ENCODE assay signal across 9 cellular contexts in the genomic region with DNA sequence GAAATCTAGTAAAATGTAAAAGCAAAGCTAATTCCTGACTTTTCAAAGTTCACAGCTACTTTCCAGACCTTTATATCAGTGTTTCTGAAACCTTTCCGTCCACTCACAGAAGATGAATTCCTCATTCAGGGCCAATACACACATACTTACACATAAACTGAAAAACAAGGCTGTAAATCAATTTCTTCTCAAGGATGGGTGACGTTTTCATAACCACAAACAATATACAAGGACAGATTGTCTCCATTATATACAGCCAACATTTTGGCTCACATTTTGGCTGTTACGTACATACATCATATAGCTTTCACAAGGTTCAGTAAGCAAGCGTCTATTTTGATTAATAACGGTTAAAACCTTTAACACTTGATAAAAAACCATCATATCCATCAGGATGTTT. TPM values are rescaled to one million over a fixed set of nuclear protein-coding genes. Genes with fewer than 3 reads are reported as not detected.
DNase-seq lines count a peak whose midpoint lies in the region; ATAC-seq and TF ChIP-seq lines count a peak whose summit lies in the region.
"Had no signal": no experiment of that assay in that cellular context is flagged by ENCODE, and none has a peak within 500 bp of the region (broad histone marks: within the 10 kb centered on the region; RNA-seq: fewer than 3 reads in every experiment).

No MANE protein-coding gene starts in this region.

- CTCF ChIA-PET in naive thymus-derived CD4-positive, alpha-beta T cell (lab: Charles Lee): interaction anchor here (1.5 kb wide), 1 partner anchor 49 kb away, joined by 6 read pairs; no protein-coding TSS in a partner anchor

- peak overlapping the region; percentile 95 to 99 (median 98) for H3K4me3 Mint-ChIP-seq in CD4-positive, CD25-positive, alpha-beta regulatory T cell
- H3K4me3 Mint-ChIP-seq in central memory CD8-positive, alpha-beta T cell: peak overlapping the region; percentile 86
- peak overlapping the region; percentile 92 to 98 (median 96) for H3K4me3 Mint-ChIP-seq in naive thymus-derived CD4-positive, alpha-beta T cell

- H3K4me3 ChIP-seq in CD4-positive, CD25-positive, alpha-beta regulatory T cell (ENCODE audit: low read depth, low read length): peak overlapping the region; percentile 95
- no peak overlapping the region for H3K4me3 ChIP-seq in KMS-11 (IDR thresholded peaks at IDR 0.05; ENCODE audit: insufficient read depth, low read depth, low read length)
- peak overlapping the region; percentile 88 for H3K4me3 ChIP-seq in naive thymus-derived CD4-positive, alpha-beta T cell (ENCODE audit: low read length)

- peaks cover 59% of the 10 kb centered on the region for H3K79me2 ChIP-seq in KMS-11 (ENCODE audit: insufficient read depth, low read depth)

- intact Hi-C loops in naive thymus-derived CD4-positive, alpha-beta T cell (cut with micrococcal nuclease): loop anchor here (2.0 to 10.0 kb wide), 8 partner anchors 15 to 1089 kb away; a partner anchor contains a TSS

- peak overlapping the region; percentile 95; the same call in 1 of the 2 replicates for H3K9ac ChIP-seq in KMS-11

- H3K27me3 Mint-ChIP-seq in CD4-positive, CD25-positive, alpha-beta regulatory T cell: peaks cover 4% of the 10 kb centered on the region
- no peaks in the 10 kb centered on the region for H3K27me3 Mint-ChIP-seq in central memory CD8-positive, alpha-beta T cell
- H3K27me3 Mint-ChIP-seq in naive thymus-derived CD4-positive, alpha-beta T cell: peaks cover 0 to 5% (median 0%) of the 10 kb centered on the region in 5 donors

- no peak overlapping the region for H3K27ac ChIP-seq in CD4-positive, CD25-positive, alpha-beta regulatory T cell (ENCODE audit: insufficient read depth, low read length, poor library complexity, severe bottlenecking)
- peak overlapping the region; percentile 94; the same call in 1 of the 2 replicates for H3K27ac ChIP-seq in KMS-11
- no peak overlapping the region for H3K27ac ChIP-seq in naive thymus-derived CD4-positive, alpha-beta T cell (ENCODE audit: low read depth, low read length)

- no peak for DNase-seq in CD4-positive, CD25-positive, alpha-beta regulatory T cell
- no peak for DNase-seq in central memory CD8-positive, alpha-beta T cell (ENCODE audit: low spot score in 2 of 2)
- no peak for DNase-seq in naive thymus-derived CD4-positive, alpha-beta T cell
- no peak for DNase-seq in SHP77 (lab: John Stamatoyannopoulos, UW)
- DNase-seq in NCI-H128 (lab: John Stamatoyannopoulos, UW; ENCODE audit: unreplicated experiment): no peak
- DNase-seq in SKM-1 treated with dmso at 0.1 percent for 144 hours (lab: John Stamatoyannopoulos, UW; ENCODE audit: unreplicated experiment): no peak

- H3K27ac Mint-ChIP-seq in CD4-positive, CD25-positive, alpha-beta regulatory T cell: peak overlapping the region; percentile 7 to 94 (median 93)
- no peak overlapping the region for H3K27ac Mint-ChIP-seq in central memory CD8-positive, alpha-beta T cell (ENCODE audit: low read depth)
- peak overlapping the region; percentile 9 to 96 (median 90) for H3K27ac Mint-ChIP-seq in naive thymus-derived CD4-positive, alpha-beta T cell

- POLR2A ChIA-PET in naive thymus-derived CD4-positive, alpha-beta T cell (lab: Charles Lee): interaction anchor here (1.1 to 3.3 kb wide), 3 partner anchors 64 to 775 kb away, joined by 3 to 16 read pairs (median 15); a partner anchor contains a TSS

- peaks cover 37 to 58% (median 43%) of the 10 kb centered on the region in 4 donors for H3K4me1 Mint-ChIP-seq in CD4-positive, CD25-positive, alpha-beta regulatory T cell
- H3K4me1 Mint-ChIP-seq in central memory CD8-positive, alpha-beta T cell: peaks cover 45% of the 10 kb centered on the region
- peaks cover 30 to 60% (median 54%) of the 10 kb centered on the region in 7 donors for H3K4me1 Mint-ChIP-seq in naive thymus-derived CD4-positive, alpha-beta T cell

- ATAC-seq in CD4-positive, CD25-positive, alpha-beta regulatory T cell (ENCODE audit: low read depth in 2 of 2): no peak
- no peak for ATAC-seq in central memory CD8-positive, alpha-beta T cell (replicated peaks; ENCODE audit: extremely low read depth, poor library complexity, severe bottlenecking)
- no peak for ATAC-seq in naive thymus-derived CD4-positive, alpha-beta T cell
- no peak for ATAC-seq in GM21786 (IDR thresholded peaks at IDR 0.05; ENCODE audit: unreplicated experiment)
- ATAC-seq: gastroesophageal sphincter had no signal

- H3K36me3 ChIP-seq in CD4-positive, CD25-positive, alpha-beta regulatory T cell (ENCODE audit: control insufficient read depth, insufficient read depth, low read length): no peaks in the 10 kb centered on the region
- no peaks in the 10 kb centered on the region for H3K36me3 ChIP-seq in KMS-11 (ENCODE audit: insufficient read depth)
- peaks cover 0 to 6% (median 0%) of the 10 kb centered on the region in 3 experiments for H3K36me3 ChIP-seq in naive thymus-derived CD4-positive, alpha-beta T cell (ENCODE audit: control insufficient read depth in 2 of 3, insufficient read depth in 3 of 3, low read length in 3 of 3)
- H3K36me3 ChIP-seq: gastroesophageal sphincter had no signal

- H4K20me1 ChIP-seq in KMS-11 (ENCODE audit: insufficient read depth): no peaks in the 10 kb centered on the region; the same call in 1 of the 2 replicates

- H3K27me3 ChIP-seq in CD4-positive, CD25-positive, alpha-beta regulatory T cell (ENCODE audit: control insufficient read depth, insufficient read depth, low read length): no peaks in the 10 kb centered on the region
- no peaks in the 10 kb centered on the region for H3K27me3 ChIP-seq in KMS-11 (ENCODE audit: insufficient read depth, low read depth)
- H3K27me3 ChIP-seq in naive thymus-derived CD4-positive, alpha-beta T cell (ENCODE audit: control insufficient read depth in 2 of 2, insufficient read depth in 2 of 2, low read length in 2 of 2): no peaks in the 10 kb centered on the region
- H3K27me3 ChIP-seq: gastroesophageal sphincter had no signal

- peaks cover 21% of the 10 kb centered on the region for H3K4me1 ChIP-seq in CD4-positive, CD25-positive, alpha-beta regulatory T cell (ENCODE audit: control insufficient read depth, insufficient read depth, low read length, poor library complexity, severe bottlenecking)
- peaks cover 18% of the 10 kb centered on the region for H3K4me1 ChIP-seq in KMS-11 (ENCODE audit: low read depth, poor library complexity, severe bottlenecking)
- H3K4me1 ChIP-seq in naive thymus-derived CD4-positive, alpha-beta T cell (ENCODE audit: control insufficient read depth in 2 of 2, insufficient read depth in 2 of 2, low read length in 2 of 2): peaks cover 11 to 16% of the 10 kb centered on the region in 2 donors

- no peaks in the 10 kb centered on the region for H3K9me3 ChIP-seq in CD4-positive, CD25-positive, alpha-beta regulatory T cell (ENCODE audit: control insufficient read depth in 2 of 2, low read length in 2 of 2)
- no peaks in the 10 kb centered on the region for H3K9me3 ChIP-seq in naive thymus-derived CD4-positive, alpha-beta T cell (ENCODE audit: control insufficient read depth in 2 of 3, low read length in 3 of 3)
- H3K9me3 ChIP-seq: gastroesophageal sphincter had no signal

- peaks cover 11% of the 10 kb centered on the region for H3K36me3 Mint-ChIP-seq in CD4-positive, CD25-positive, alpha-beta regulatory T cell
- H3K36me3 Mint-ChIP-seq in central memory CD8-positive, alpha-beta T cell (ENCODE audit: insufficient read depth): peaks cover 7% of the 10 kb centered on the region
- H3K36me3 Mint-ChIP-seq in naive thymus-derived CD4-positive, alpha-beta T cell: peaks cover 3 to 11% (median 8%) of the 10 kb centered on the region in 5 donors

- H3K4me2 ChIP-seq in KMS-11: peak overlapping the region; percentile 73

- H3K9me3 Mint-ChIP-seq in CD4-positive, CD25-positive, alpha-beta regulatory T cell: peaks cover 0 to 2% (median 0%) of the 10 kb centered on the region in 7 donors
- no peaks in the 10 kb centered on the region for H3K9me3 Mint-ChIP-seq in central memory CD8-positive, alpha-beta T cell
- H3K9me3 Mint-ChIP-seq in naive thymus-derived CD4-positive, alpha-beta T cell: peaks cover 0 to 3% (median 0%) of the 10 kb centered on the region in 11 donors

- no peak for TF ChIP-seq CTCF in KMS-11 (conservative IDR thresholded peaks at IDR 0.05; ENCODE audit: low read depth, low read length)

- H2AFZ ChIP-seq in KMS-11 (ENCODE audit: low read depth): no peak overlapping the region

RNA-seq across cellular contexts. Expression of a gene that starts 1.4 kb away (rescaled TPM):
- total RNA-seq in CD4-positive, CD25-positive, alpha-beta regulatory T cell: 20.3 TPM
- 10 to 100 TPM in 2 of 4 donors, 1 to 10 TPM in 2; 8.2 to 12.1 (median 10.1) TPM for polyA plus RNA-seq in CD4-positive, CD25-positive, alpha-beta regulatory T cell
- 10 to 100 TPM; 22.6 to 51.3 (median 28.7) TPM for total RNA-seq in naive thymus-derived CD4-positive, alpha-beta T cell
- polyA plus RNA-seq in naive thymus-derived CD4-positive, alpha-beta T cell: 10 to 100 TPM; 11.8 to 12.1 TPM
